Comparison of ENCODE assay signal across 1 cellular context in genomic region chr17:48026503-48027321, GRCh38.
TF ChIP-seq lines count a peak whose summit lies in the region.

No MANE protein-coding gene starts in this region.

TF ChIP-seq in K562, 482 proteins besides CTCF, POLR2A, EP300 and RAD21 (continued from another document):
- TF ChIP-seq, protein P1, sequence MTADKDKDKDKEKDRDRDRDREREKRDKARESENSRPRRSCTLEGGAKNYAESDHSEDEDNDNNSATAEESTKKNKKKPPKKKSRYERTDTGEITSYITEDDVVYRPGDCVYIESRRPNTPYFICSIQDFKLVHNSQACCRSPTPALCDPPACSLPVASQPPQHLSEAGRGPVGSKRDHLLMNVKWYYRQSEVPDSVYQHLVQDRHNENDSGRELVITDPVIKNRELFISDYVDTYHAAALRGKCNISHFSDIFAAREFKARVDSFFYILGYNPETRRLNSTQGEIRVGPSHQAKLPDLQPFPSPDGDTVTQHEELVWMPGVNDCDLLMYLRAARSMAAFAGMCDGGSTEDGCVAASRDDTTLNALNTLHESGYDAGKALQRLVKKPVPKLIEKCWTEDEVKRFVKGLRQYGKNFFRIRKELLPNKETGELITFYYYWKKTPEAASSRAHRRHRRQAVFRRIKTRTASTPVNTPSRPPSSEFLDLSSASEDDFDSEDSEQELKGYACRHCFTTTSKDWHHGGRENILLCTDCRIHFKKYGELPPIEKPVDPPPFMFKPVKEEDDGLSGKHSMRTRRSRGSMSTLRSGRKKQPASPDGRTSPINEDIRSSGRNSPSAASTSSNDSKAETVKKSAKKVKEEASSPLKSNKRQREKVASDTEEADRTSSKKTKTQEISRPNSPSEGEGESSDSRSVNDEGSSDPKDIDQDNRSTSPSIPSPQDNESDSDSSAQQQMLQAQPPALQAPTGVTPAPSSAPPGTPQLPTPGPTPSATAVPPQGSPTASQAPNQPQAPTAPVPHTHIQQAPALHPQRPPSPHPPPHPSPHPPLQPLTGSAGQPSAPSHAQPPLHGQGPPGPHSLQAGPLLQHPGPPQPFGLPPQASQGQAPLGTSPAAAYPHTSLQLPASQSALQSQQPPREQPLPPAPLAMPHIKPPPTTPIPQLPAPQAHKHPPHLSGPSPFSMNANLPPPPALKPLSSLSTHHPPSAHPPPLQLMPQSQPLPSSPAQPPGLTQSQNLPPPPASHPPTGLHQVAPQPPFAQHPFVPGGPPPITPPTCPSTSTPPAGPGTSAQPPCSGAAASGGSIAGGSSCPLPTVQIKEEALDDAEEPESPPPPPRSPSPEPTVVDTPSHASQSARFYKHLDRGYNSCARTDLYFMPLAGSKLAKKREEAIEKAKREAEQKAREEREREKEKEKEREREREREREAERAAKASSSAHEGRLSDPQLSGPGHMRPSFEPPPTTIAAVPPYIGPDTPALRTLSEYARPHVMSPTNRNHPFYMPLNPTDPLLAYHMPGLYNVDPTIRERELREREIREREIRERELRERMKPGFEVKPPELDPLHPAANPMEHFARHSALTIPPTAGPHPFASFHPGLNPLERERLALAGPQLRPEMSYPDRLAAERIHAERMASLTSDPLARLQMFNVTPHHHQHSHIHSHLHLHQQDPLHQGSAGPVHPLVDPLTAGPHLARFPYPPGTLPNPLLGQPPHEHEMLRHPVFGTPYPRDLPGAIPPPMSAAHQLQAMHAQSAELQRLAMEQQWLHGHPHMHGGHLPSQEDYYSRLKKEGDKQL (CRISPR knock-in tag; IDR thresholded peaks at IDR 0.05; ENCODE audit: borderline replicate concordance), result no peak
- TF ChIP-seq, protein P2, sequence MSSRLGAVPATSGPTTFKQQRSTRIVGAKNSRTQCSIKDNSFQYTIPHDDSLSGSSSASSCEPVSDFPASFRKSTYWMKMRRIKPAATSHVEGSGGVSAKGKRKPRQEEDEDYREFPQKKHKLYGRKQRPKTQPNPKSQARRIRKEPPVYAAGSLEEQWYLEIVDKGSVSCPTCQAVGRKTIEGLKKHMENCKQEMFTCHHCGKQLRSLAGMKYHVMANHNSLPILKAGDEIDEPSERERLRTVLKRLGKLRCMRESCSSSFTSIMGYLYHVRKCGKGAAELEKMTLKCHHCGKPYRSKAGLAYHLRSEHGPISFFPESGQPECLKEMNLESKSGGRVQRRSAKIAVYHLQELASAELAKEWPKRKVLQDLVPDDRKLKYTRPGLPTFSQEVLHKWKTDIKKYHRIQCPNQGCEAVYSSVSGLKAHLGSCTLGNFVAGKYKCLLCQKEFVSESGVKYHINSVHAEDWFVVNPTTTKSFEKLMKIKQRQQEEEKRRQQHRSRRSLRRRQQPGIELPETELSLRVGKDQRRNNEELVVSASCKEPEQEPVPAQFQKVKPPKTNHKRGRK (tag; IDR thresholded peaks at IDR 0.05), result no peak
- no peak for TF ChIP-seq ELF1 (tag; IDR thresholded peaks at IDR 0.05)
- no peak for TF ChIP-seq THRA (IDR thresholded peaks at IDR 0.05)
- peak; percentile 11 for TF ChIP-seq NEUROD1 (IDR thresholded peaks at IDR 0.05; ENCODE audit: borderline replicate concordance, low read depth, low read length, partially characterized antibody)
- TF ChIP-seq TAF9B (IDR thresholded peaks at IDR 0.05; ENCODE audit: partially characterized antibody), result no peak
- TF ChIP-seq ZNF165 (CRISPR knock-in tag; IDR thresholded peaks at IDR 0.05; ENCODE audit: borderline replicate concordance), result no peak
- no peak for TF ChIP-seq NKRF (IDR thresholded peaks at IDR 0.05; ENCODE audit: borderline replicate concordance)
- TF ChIP-seq TRIM24 (IDR thresholded peaks at IDR 0.05), result peak in 1 of 2 experiments; percentile 40; a peak in 1 of 4 replicates
- no peak for TF ChIP-seq TGIF2 (CRISPR knock-in tag; IDR thresholded peaks at IDR 0.05)
- no peak for TF ChIP-seq PHF21A (IDR thresholded peaks at IDR 0.05; ENCODE audit: borderline replicate concordance, low read depth)
- peak; percentile 62; the same call in 1 of the 2 replicates for TF ChIP-seq CTBP1 (IDR thresholded peaks at IDR 0.05; ENCODE audit: borderline replicate concordance)
- TF ChIP-seq ZHX1 (conservative IDR thresholded peaks at IDR 0.05; ENCODE audit: low read length), result 0 out of 2 replicates have a peak, but pooled peaks have one; percentile 48
- 0 out of 2 replicates have a peak, but pooled peaks have one; percentile 15 for TF ChIP-seq HDAC2 (IDR thresholded peaks at IDR 0.05)
- TF ChIP-seq KLF16 (IDR thresholded peaks at IDR 0.05), result peak; percentile 95
- no peak for TF ChIP-seq ETV6 (IDR thresholded peaks at IDR 0.05; ENCODE audit: borderline replicate concordance in 1 of 2, low read depth in 2 of 2, low read length in 1 of 2)
- no peak for TF ChIP-seq ETV6 (CRISPR knock-in tag; IDR thresholded peaks at IDR 0.05; ENCODE audit: borderline replicate concordance)
- no peak for TF ChIP-seq OTX1 (CRISPR knock-in tag; IDR thresholded peaks at IDR 0.05)
- TF ChIP-seq, protein P3, sequence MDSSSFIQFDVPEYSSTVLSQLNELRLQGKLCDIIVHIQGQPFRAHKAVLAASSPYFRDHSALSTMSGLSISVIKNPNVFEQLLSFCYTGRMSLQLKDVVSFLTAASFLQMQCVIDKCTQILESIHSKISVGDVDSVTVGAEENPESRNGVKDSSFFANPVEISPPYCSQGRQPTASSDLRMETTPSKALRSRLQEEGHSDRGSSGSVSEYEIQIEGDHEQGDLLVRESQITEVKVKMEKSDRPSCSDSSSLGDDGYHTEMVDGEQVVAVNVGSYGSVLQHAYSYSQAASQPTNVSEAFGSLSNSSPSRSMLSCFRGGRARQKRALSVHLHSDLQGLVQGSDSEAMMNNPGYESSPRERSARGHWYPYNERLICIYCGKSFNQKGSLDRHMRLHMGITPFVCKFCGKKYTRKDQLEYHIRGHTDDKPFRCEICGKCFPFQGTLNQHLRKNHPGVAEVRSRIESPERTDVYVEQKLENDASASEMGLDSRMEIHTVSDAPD (CRISPR knock-in tag; IDR thresholded peaks at IDR 0.05), result no peak
- no peak for TF ChIP-seq CCNT2 (IDR thresholded peaks at IDR 0.05; ENCODE audit: borderline replicate concordance, extremely low read depth, insufficient read length, low read depth, low read length)
- no peak for TF ChIP-seq ZNF197 (CRISPR knock-in tag; IDR thresholded peaks at IDR 0.05; ENCODE audit: low read depth)
- no peak for TF ChIP-seq RNF2 (IDR thresholded peaks at IDR 0.05)
- no peak for TF ChIP-seq ARID3B (CRISPR knock-in tag; IDR thresholded peaks at IDR 0.05; ENCODE audit: borderline replicate concordance)
- TF ChIP-seq FOXK1 (CRISPR knock-in tag; IDR thresholded peaks at IDR 0.05; ENCODE audit: borderline replicate concordance), result no peak
- TF ChIP-seq ZNF232 (CRISPR knock-in tag; IDR thresholded peaks at IDR 0.05), result no peak
- TF ChIP-seq ZNF561 (CRISPR knock-in tag; conservative IDR thresholded peaks at IDR 0.05), result no peak
- TF ChIP-seq RB1 (IDR thresholded peaks at IDR 0.05; ENCODE audit: low read depth), result peak; percentile 81; the same call in 1 of the 2 replicates
- peak; percentile 23; the same call in 1 of the 2 replicates for TF ChIP-seq RBFOX2 (IDR thresholded peaks at IDR 0.05; ENCODE audit: low read depth, low read length)
- no peak for TF ChIP-seq CBX5 (IDR thresholded peaks at IDR 0.05; ENCODE audit: borderline replicate concordance, low read depth)
- peak; percentile 72; the same call in 1 of the 2 replicates for TF ChIP-seq MTA3 (IDR thresholded peaks at IDR 0.05; ENCODE audit: borderline replicate concordance)
- no peak for TF ChIP-seq ZNF436 (CRISPR knock-in tag; IDR thresholded peaks at IDR 0.05)
- peak; percentile 47 for TF ChIP-seq BHLHE40 (IDR thresholded peaks at IDR 0.05; ENCODE audit: low read length)
- TF ChIP-seq, protein P4, sequence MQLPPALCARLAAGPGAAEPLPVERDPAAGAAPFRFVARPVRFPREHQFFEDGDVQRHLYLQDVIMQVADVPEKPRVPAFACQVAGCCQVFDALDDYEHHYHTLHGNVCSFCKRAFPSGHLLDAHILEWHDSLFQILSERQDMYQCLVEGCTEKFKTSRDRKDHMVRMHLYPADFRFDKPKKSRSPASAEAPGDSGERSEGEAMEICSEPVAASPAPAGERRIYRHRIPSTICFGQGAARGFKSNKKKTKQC (CRISPR knock-in tag; IDR thresholded peaks at IDR 0.05), result peak; percentile 42; the same call in 1 of the 2 replicates
- TF ChIP-seq HCFC1 (IDR thresholded peaks at IDR 0.05; ENCODE audit: low read depth, low read length), result peak; percentile 15; the same call in 1 of the 2 replicates
- TF ChIP-seq, protein P5, sequence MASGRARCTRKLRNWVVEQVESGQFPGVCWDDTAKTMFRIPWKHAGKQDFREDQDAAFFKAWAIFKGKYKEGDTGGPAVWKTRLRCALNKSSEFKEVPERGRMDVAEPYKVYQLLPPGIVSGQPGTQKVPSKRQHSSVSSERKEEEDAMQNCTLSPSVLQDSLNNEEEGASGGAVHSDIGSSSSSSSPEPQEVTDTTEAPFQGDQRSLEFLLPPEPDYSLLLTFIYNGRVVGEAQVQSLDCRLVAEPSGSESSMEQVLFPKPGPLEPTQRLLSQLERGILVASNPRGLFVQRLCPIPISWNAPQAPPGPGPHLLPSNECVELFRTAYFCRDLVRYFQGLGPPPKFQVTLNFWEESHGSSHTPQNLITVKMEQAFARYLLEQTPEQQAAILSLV (tag; IDR thresholded peaks at IDR 0.05), result no peak
- no peak for TF ChIP-seq SMARCB1 (IDR thresholded peaks at IDR 0.05; ENCODE audit: insufficient read length, low read depth)
- peak; percentile 76 for TF ChIP-seq HMGN3 (IDR thresholded peaks at IDR 0.05; ENCODE audit: borderline replicate concordance, extremely low read depth, insufficient read length, low read depth, low read length)
- no peak for TF ChIP-seq ZNF311 (CRISPR knock-in tag; IDR thresholded peaks at IDR 0.05)
- TF ChIP-seq MYNN (IDR thresholded peaks at IDR 0.05), result peak; percentile 51; the same call in 1 of the 2 replicates
- TF ChIP-seq MYNN (CRISPR knock-in tag; IDR thresholded peaks at IDR 0.05), result no peak
